ENCODE assay signal across 11 cellular contexts in genomic region chr5:39518516-39518915, GRCh38.
DNase-seq lines count a peak whose midpoint lies in the region; ATAC-seq and TF ChIP-seq lines count a peak whose summit lies in the region.
"Had no signal": no experiment of that assay in that cellular context is flagged by ENCODE, and none has a peak within 500 bp of the region (broad histone marks: within the 10 kb centered on the region; RNA-seq: fewer than 3 reads in every experiment).

No MANE protein-coding gene starts in this region.

- H3K4me1 ChIP-seq in fibroblast of lung (ENCODE audit: control insufficient read depth, extremely low read depth, insufficient read depth, low read length) = peaks cover 9% of the 10 kb centered on the region

- H3K4me1 Mint-ChIP-seq in CD4-positive, alpha-beta T cell (ENCODE audit: low read depth) = no peaks in the 10 kb centered on the region

- H2AFZ ChIP-seq in fibroblast of lung (ENCODE audit: low read length) = no peak overlapping the region

- H3K4me3 Mint-ChIP-seq in CD4-positive, alpha-beta T cell = no peak overlapping the region
- H3K4me3 Mint-ChIP-seq: activated naive CD4-positive, alpha-beta T cell treated with anti-CD3 and anti-CD28 coated beads for 36 hours had no signal

- H3K27me3 ChIP-seq in fibroblast of lung (ENCODE audit: control insufficient read depth, insufficient read depth, low read length) (no peaks in the 10 kb centered on the region), H7 (ENCODE audit: control insufficient read depth, insufficient read depth, low read length) (no peaks in the 10 kb centered on the region)
- H3K27me3 ChIP-seq in CD4-positive, alpha-beta T cell (ENCODE audit: control insufficient read depth, insufficient read depth, low read length) = no peaks in the 10 kb centered on the region

- H3K27ac ChIP-seq in fibroblast of lung (ENCODE audit: insufficient read depth, low read length) = peak overlapping the region; percentile 70
- H3K27ac ChIP-seq in CD4-positive, alpha-beta T cell (ENCODE audit: low read depth, low read length) = no peak overlapping the region

- H3K36me3 ChIP-seq in fibroblast of lung (ENCODE audit: control insufficient read depth, insufficient read depth, low read length) (no peaks in the 10 kb centered on the region), H7 (replicated peaks; ENCODE audit: control insufficient read depth, insufficient read depth, low read length) (no peaks in the 10 kb centered on the region)

- H3K9me3 ChIP-seq in fibroblast of lung (ENCODE audit: control insufficient read depth, insufficient read depth, low read depth, low read length) = no peaks in the 10 kb centered on the region
- no peaks in the 10 kb centered on the region for H3K9me3 ChIP-seq in CD4-positive, alpha-beta T cell (ENCODE audit: control insufficient read depth, low read length)

- CTCF ChIA-PET in CD4-positive, alpha-beta T cell (lab: Charles Lee) = no interaction called here

- H3K9me3 Mint-ChIP-seq in CD4-positive, alpha-beta T cell = no peaks in the 10 kb centered on the region
- H3K9me3 Mint-ChIP-seq: activated naive CD4-positive, alpha-beta T cell treated with anti-CD3 and anti-CD28 coated beads for 36 hours had no signal

- no peaks in the 10 kb centered on the region for H3K79me2 ChIP-seq in fibroblast of lung (ENCODE audit: control insufficient read depth, insufficient read depth, low read length)

- DNase-seq in EL = peak; percentile 81
- DNase-seq in RPMI7951 (ENCODE audit: low read depth) = peak; percentile 68
- peak; percentile 74 to 96 for DNase-seq in fibroblast of lung (ENCODE audit: low read depth in 2 of 2)
- peak; percentile 63 for DNase-seq in renal cortical epithelial cell (ENCODE audit: low read depth)
- DNase-seq in CD4-positive, alpha-beta T cell = no peak
- no peak for DNase-seq in activated CD4-positive, alpha-beta T cell treated with anti-CD3 and anti-CD28 coated beads, Interleukin-2, amount 50 U/mL, for 1 hour
- no peak for DNase-seq in H7
- DNase-seq: activated CD4-positive, alpha-beta T cell treated with anti-CD3 and anti-CD28 coated beads, Interleukin-2, amount 50 U/mL, for 48 hours; activated naive CD4-positive, alpha-beta T cell treated with anti-CD3 and anti-CD28 coated beads for 36 hours; DMS153 had no signal

- no peak overlapping the region for H3K27ac Mint-ChIP-seq in CD4-positive, alpha-beta T cell
- H3K27ac Mint-ChIP-seq: activated naive CD4-positive, alpha-beta T cell treated with anti-CD3 and anti-CD28 coated beads for 36 hours had no signal

- POLR2A ChIA-PET in CD4-positive, alpha-beta T cell (lab: Charles Lee) = no interaction called here

- no peak overlapping the region for H3K4me3 ChIP-seq in fibroblast of lung (replicated peaks in 1 of 4; ENCODE audit: control extremely low read depth in 1 of 4, insufficient read depth in 1 of 4, low read depth in 3 of 4, low read length in 4 of 4)
- no peak overlapping the region for H3K4me3 ChIP-seq in H7 (ENCODE audit: insufficient read depth, low read depth, low read length)

- intact Hi-C loops in CD4-positive, alpha-beta T cell (cut with DNase I, micrococcal nuclease) = no loop called here

- no peak overlapping the region for H3K9ac ChIP-seq in fibroblast of lung (ENCODE audit: insufficient read depth, low read length)

- H4K20me1 ChIP-seq in fibroblast of lung (ENCODE audit: control insufficient read depth, extremely low read depth, insufficient read depth, low read length) = no peaks in the 10 kb centered on the region

- ATAC-seq in CD4-positive, alpha-beta T cell (ENCODE audit: poor library complexity) = no peak
- ATAC-seq in HG03135 (IDR thresholded peaks at IDR 0.05; ENCODE audit: unreplicated experiment) = no peak

- H3K36me3 Mint-ChIP-seq in CD4-positive, alpha-beta T cell (ENCODE audit: low read depth) = no peaks in the 10 kb centered on the region

- no peak for TF ChIP-seq CTCF in fibroblast of lung (conservative IDR thresholded peaks at IDR 0.05 in 1 of 2, IDR thresholded peaks at IDR 0.05 in 1 of 2; ENCODE audit: low read depth in 1 of 2, low read length in 2 of 2)
- no peak for TF ChIP-seq CTCF in CD4-positive, alpha-beta T cell (IDR thresholded peaks at IDR 0.05)

- no peak overlapping the region for H3K4me2 ChIP-seq in fibroblast of lung (ENCODE audit: extremely low read depth, insufficient read depth, low read length)

- peaks cover 21% of the 10 kb centered on the region for H3K27me3 Mint-ChIP-seq in CD4-positive, alpha-beta T cell

Comparison
In these comparisons a context has a peak if more than half of its experiments do, and no peak if none do; other contexts are left out.
1. DNase-seq: peak in EL (single experiment), RPMI7951 (single experiment), fibroblast of lung (2 of 2) and renal cortical epithelial cell (single experiment); none in CD4-positive, alpha-beta T cell (0 of 10), activated CD4-positive, alpha-beta T cell treated with anti-CD3 and anti-CD28 coated beads, Interleukin-2, amount 50 U/mL, for 1 hour (single experiment) and H7 (single experiment).